ENCODE assay signal across 19 cellular contexts in the genomic region with DNA sequence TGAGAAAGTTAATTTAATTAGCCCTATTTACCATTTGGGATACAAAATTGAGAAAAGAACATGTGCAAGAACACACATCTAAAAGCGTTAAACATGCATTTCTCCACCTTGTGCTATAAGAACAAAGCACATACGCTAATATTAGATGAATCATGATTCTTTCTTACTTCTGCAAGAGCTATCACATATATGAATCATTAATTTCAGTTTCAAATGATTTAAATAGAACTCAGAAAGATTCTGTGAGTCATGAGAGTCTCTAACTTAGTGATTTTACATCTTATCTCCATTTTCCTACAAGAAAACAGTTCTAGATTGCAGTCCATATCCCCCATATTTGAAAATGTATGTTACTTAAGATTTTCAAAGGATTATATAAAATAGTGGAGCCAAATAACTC.
DNase-seq lines count a peak whose midpoint lies in the region; ATAC-seq and TF ChIP-seq lines count a peak whose summit lies in the region.
"Had no signal": no experiment of that assay in that cellular context is flagged by ENCODE, and none has a peak within 500 bp of the region (broad histone marks: within the 10 kb centered on the region; RNA-seq: fewer than 3 reads in every experiment).

No MANE protein-coding gene starts in this region.

- no peak for TF ChIP-seq EP300 in esophagus muscularis mucosa (IDR thresholded peaks at IDR 0.05)

- peaks cover 7% of the 10 kb centered on the region for H3K27me3 Mint-ChIP-seq in activated T-cell treated with anti-CD3 and anti-CD28 coated beads, Interleukin-2, amount 50 U/mL, for 72 hours (ENCODE audit: low read depth)
- H3K27me3 Mint-ChIP-seq in stimulated activated naive B cell treated with anti-CD40 and anti-IgM and Interleukin-4, amounts not matched to agents 10 μg/mL and 1 μg/mL and 100 μg/mL, for 72 hours: no peaks in the 10 kb centered on the region
- H3K27me3 Mint-ChIP-seq: type B pancreatic cell had no signal

- H3K9me3 Mint-ChIP-seq in activated T-cell treated with anti-CD3 and anti-CD28 coated beads, Interleukin-2, amount 50 U/mL, for 72 hours: no peaks in the 10 kb centered on the region
- H3K9me3 Mint-ChIP-seq in stimulated activated naive B cell treated with anti-CD40 and anti-IgM and Interleukin-4, amounts not matched to agents 10 μg/mL and 1 μg/mL and 100 μg/mL, for 72 hours: peaks cover 0 to 2% of the 10 kb centered on the region in 2 donors
- H3K9me3 Mint-ChIP-seq: type B pancreatic cell had no signal

- WGBS in esophagus muscularis mucosa: 94% methylated on average over 2 of the region's 2 CpGs

- no peak overlapping the region for H3K9ac ChIP-seq in SU-DHL-6 (ENCODE audit: low read length)

- H3K36me3 ChIP-seq in SU-DHL-6 (ENCODE audit: low read length): no peaks in the 10 kb centered on the region
- H3K36me3 ChIP-seq in esophagus muscularis mucosa: no peaks in the 10 kb centered on the region
- H3K36me3 ChIP-seq: HAP-1, heart left ventricle had no signal

- H3K9me3 ChIP-seq in SU-DHL-6 (ENCODE audit: insufficient read depth, low read length) (no peaks in the 10 kb centered on the region), esophagus muscularis mucosa (no peaks in the 10 kb centered on the region)
- H3K9me3 ChIP-seq: HAP-1, heart left ventricle had no signal

- H3K27me3 ChIP-seq in SU-DHL-6 (ENCODE audit: low read length) (no peaks in the 10 kb centered on the region), esophagus muscularis mucosa (no peaks in the 10 kb centered on the region)
- H3K27me3 ChIP-seq: heart left ventricle had no signal

- no peak for DNase-seq in activated T-cell treated with anti-CD3 and anti-CD28 coated beads, Interleukin-2, amount 50 U/mL, for 72 hours
- no peak for DNase-seq in activated T-cell treated with anti-CD3 and anti-CD28 coated beads, Interleukin-2, amount 50 U/mL, for 1 hour
- DNase-seq in stimulated activated naive B cell treated with anti-CD40 and anti-IgM and Interleukin-4, amounts not matched to agents 10 μg/mL and 1 μg/mL and 100 μg/mL, for 72 hours: no peak
- DNase-seq in activated naive CD4-positive, alpha-beta T cell treated with anti-CD3 and anti-CD28 coated beads, Interleukin-2, amount 50 U/mL, for 16 hours: no peak
- no peak for DNase-seq in esophagus muscularis mucosa (ENCODE audit: extremely low spot score)
- DNase-seq: activated CD4-positive, alpha-beta T cell treated with anti-CD3 and anti-CD28 coated beads for 48 hours; amygdala; Calu3; heart left ventricle; kidney glomerular epithelial cell; NCI-H82; nucleus accumbens; stimulated activated CD4-positive, alpha-beta T cell treated with anti-CD3 and anti-CD28 coated beads, Interleukin-4, amount 100 ng/mL, for 4 hours had no signal

- intact Hi-C loops in esophagus muscularis mucosa (cut with DNase I): no loop called here

- no peaks in the 10 kb centered on the region for H4K20me1 ChIP-seq in SU-DHL-6 (ENCODE audit: low read depth, low read length)

- H2AFZ ChIP-seq in SU-DHL-6 (ENCODE audit: low read depth, low read length, severe bottlenecking): peak overlapping the region; percentile 43

- TF ChIP-seq CTCF in SU-DHL-6 (IDR thresholded peaks at IDR 0.05; ENCODE audit: insufficient read depth, low read length, poor library complexity, severe bottlenecking) (no peak), esophagus muscularis mucosa (IDR thresholded peaks at IDR 0.05) (no peak)

- H3K9me2 ChIP-seq in SU-DHL-6 (replicated peaks; ENCODE audit: insufficient read depth, low read length): no peaks in the 10 kb centered on the region

- no peaks in the 10 kb centered on the region for H3K4me1 ChIP-seq in esophagus muscularis mucosa
- H3K4me1 ChIP-seq: HAP-1 had no signal

- no peaks in the 10 kb centered on the region for H3F3A ChIP-seq in SU-DHL-6 (ENCODE audit: insufficient read depth)

- no peaks in the 10 kb centered on the region for H3K79me2 ChIP-seq in SU-DHL-6 (ENCODE audit: insufficient read depth, low read length)

- TF ChIP-seq POLR2A in esophagus muscularis mucosa (IDR thresholded peaks at IDR 0.05; ENCODE audit: low read depth): no peak

- H3K4me3 ChIP-seq in SU-DHL-6 (ENCODE audit: insufficient read depth, low read length, poor library complexity, severe bottlenecking): no peak overlapping the region
- no peak overlapping the region for H3K4me3 ChIP-seq in esophagus muscularis mucosa
- H3K4me3 ChIP-seq: HAP-1, heart left ventricle had no signal

- peaks cover 9% of the 10 kb centered on the region for H3K4me1 Mint-ChIP-seq in activated T-cell treated with anti-CD3 and anti-CD28 coated beads, Interleukin-2, amount 50 U/mL, for 72 hours (ENCODE audit: low read depth)
- peaks cover 0 to 8% of the 10 kb centered on the region in 2 donors for H3K4me1 Mint-ChIP-seq in stimulated activated naive B cell treated with anti-CD40 and anti-IgM and Interleukin-4, amounts not matched to agents 10 μg/mL and 1 μg/mL and 100 μg/mL, for 72 hours

- H3K36me3 Mint-ChIP-seq in activated T-cell treated with anti-CD3 and anti-CD28 coated beads, Interleukin-2, amount 50 U/mL, for 72 hours (ENCODE audit: insufficient read depth in 2 of 2): no peaks in the 10 kb centered on the region
- peaks cover 0 to 5% of the 10 kb centered on the region in 2 donors for H3K36me3 Mint-ChIP-seq in stimulated activated naive B cell treated with anti-CD40 and anti-IgM and Interleukin-4, amounts not matched to agents 10 μg/mL and 1 μg/mL and 100 μg/mL, for 72 hours
- H3K36me3 Mint-ChIP-seq: type B pancreatic cell had no signal

- no peak overlapping the region for H3K4me2 ChIP-seq in SU-DHL-6 (ENCODE audit: low read depth, low read length, poor library complexity, severe bottlenecking)

- ATAC-seq in activated T-cell treated with anti-CD3 and anti-CD28 coated beads, Interleukin-2, amount 50 U/mL, for 72 hours (replicated peaks in 1 of 2): peak; percentile 74 to 80
- ATAC-seq in HG03095 (IDR thresholded peaks at IDR 0.05; ENCODE audit: unreplicated experiment) (peak; percentile 54), HG03025 (IDR thresholded peaks at IDR 0.05; ENCODE audit: low FRiP score, unreplicated experiment) (no peak)
- ATAC-seq in stimulated activated naive B cell treated with anti-CD40 and anti-IgM and Interleukin-4, amounts not matched to agents 10 μg/mL and 1 μg/mL and 100 μg/mL, for 72 hours (replicated peaks): peak; percentile 60 to 69
- ATAC-seq: heart left ventricle had no signal

- H3K27ac ChIP-seq in SU-DHL-6 (ENCODE audit: low read depth, low read length) (peak overlapping the region; percentile 7; the same call in 1 of the 2 replicates), esophagus muscularis mucosa (replicated peaks in 1 of 4) (no peak overlapping the region)
- H3K27ac ChIP-seq: heart left ventricle had no signal

- no peak overlapping the region for H3K4me3 Mint-ChIP-seq in activated T-cell treated with anti-CD3 and anti-CD28 coated beads, Interleukin-2, amount 50 U/mL, for 72 hours
- H3K4me3 Mint-ChIP-seq in stimulated activated naive B cell treated with anti-CD40 and anti-IgM and Interleukin-4, amounts not matched to agents 10 μg/mL and 1 μg/mL and 100 μg/mL, for 72 hours: no peak overlapping the region
- H3K4me3 Mint-ChIP-seq: T-helper 1 cell treated with Interleukin-12 subunit alpha and Interleukin-12 subunit beta and Interleukin-4 antibody, amounts not matched to agents 30 μg/mL and 1 μg/mL, for 36 hours; type B pancreatic cell had no signal

- H3K27ac Mint-ChIP-seq in activated T-cell treated with anti-CD3 and anti-CD28 coated beads, Interleukin-2, amount 50 U/mL, for 72 hours: no peak overlapping the region
- no peak overlapping the region for H3K27ac Mint-ChIP-seq in stimulated activated naive B cell treated with anti-CD40 and anti-IgM and Interleukin-4, amounts not matched to agents 10 μg/mL and 1 μg/mL and 100 μg/mL, for 72 hours
- H3K27ac Mint-ChIP-seq: T-helper 1 cell treated with Interleukin-12 subunit alpha and Interleukin-12 subunit beta and Interleukin-4 antibody, amounts not matched to agents 30 μg/mL and 1 μg/mL, for 36 hours; type B pancreatic cell had no signal
